ENCODE assay signal across 16 cellular contexts in genomic region chr6:7593234-7593633, GRCh38. TPM values are rescaled to one million over a fixed set of nuclear protein-coding genes. Genes with fewer than 3 reads are reported as not detected.
"Had no signal": no experiment of that assay in that cellular context is flagged by ENCODE, and none has a peak within 500 bp of the region (broad histone marks: within the 10 kb centered on the region; RNA-seq: fewer than 3 reads in every experiment).

No MANE protein-coding gene starts in this region.

- H3K9me3 ChIP-seq: prostate gland, right lobe of liver, suprapubic skin had no signal

- H3K27me3 Mint-ChIP-seq: activated B cell treated with CpG ODN at 0.5 μM for 24 hours; activated CD4-positive, alpha-beta T cell treated with anti-CD3 and anti-CD28 coated beads, Interleukin-2, amount 10 ng/mL, durations not matched to agents 7 days and 5 days; stimulated activated naive CD8-positive, alpha-beta T cell treated with anti-CD3 and anti-CD28 coated beads, Interleukin-15, Interleukin-2, amounts not matched to agents 100 ng/mL and 50 ng/mL, for 24 hours had no signal

- H3K4me3 Mint-ChIP-seq: activated B cell treated with CpG ODN at 0.5 μM for 24 hours; activated CD4-positive, alpha-beta T cell treated with anti-CD3 and anti-CD28 coated beads, Interleukin-2, amount 10 ng/mL, durations not matched to agents 7 days and 5 days; stimulated activated naive CD8-positive, alpha-beta T cell treated with anti-CD3 and anti-CD28 coated beads, Interleukin-15, Interleukin-2, amounts not matched to agents 100 ng/mL and 50 ng/mL, for 24 hours had no signal

- H3K27me3 ChIP-seq: right lobe of liver, suprapubic skin had no signal

- H3K27ac ChIP-seq: epithelial cell of prostate, prostate gland, right lobe of liver, suprapubic skin had no signal

- DNase-seq: activated B cell treated with CpG ODN at 0.5 μM for 24 hours; activated CD4-positive, alpha-beta T cell treated with anti-CD3 and anti-CD28 coated beads, Interleukin-2, amount 10 ng/mL, durations not matched to agents 7 days and 5 days; aorta; dermis blood vessel endothelial cell; foreskin melanocyte; mesenchymal stem cell; right lobe of liver; stimulated activated CD4-positive, alpha-beta T cell treated with anti-CD3 and anti-CD28 coated beads, Interleukin-4, amount 100 ng/mL, for 4 hours; stimulated activated CD8-positive, alpha-beta memory T cell treated with anti-CD3 and anti-CD28 coated beads, Interleukin-4, amount 100 ng/mL, for 48 hours; trophoblast cell had no signal

- H3K9me3 Mint-ChIP-seq: activated B cell treated with CpG ODN at 0.5 μM for 24 hours; activated CD4-positive, alpha-beta T cell treated with anti-CD3 and anti-CD28 coated beads, Interleukin-2, amount 10 ng/mL, durations not matched to agents 7 days and 5 days; stimulated activated naive CD8-positive, alpha-beta T cell treated with anti-CD3 and anti-CD28 coated beads, Interleukin-15, Interleukin-2, amounts not matched to agents 100 ng/mL and 50 ng/mL, for 24 hours had no signal

- H3K27ac Mint-ChIP-seq: activated B cell treated with CpG ODN at 0.5 μM for 24 hours; activated CD4-positive, alpha-beta T cell treated with anti-CD3 and anti-CD28 coated beads, Interleukin-2, amount 10 ng/mL, durations not matched to agents 7 days and 5 days; stimulated activated naive CD8-positive, alpha-beta T cell treated with anti-CD3 and anti-CD28 coated beads, Interleukin-15, Interleukin-2, amounts not matched to agents 100 ng/mL and 50 ng/mL, for 24 hours had no signal

RNA-seq across cellular contexts. Expression of gene DSP, which starts 51.8 kb away (rescaled TPM):
- total RNA-seq: fibroblast of lung; T-helper 2 cell treated with Interferon-gamma antibody and Interleukin-4, amounts not matched to agents 100 ng/mL and 5 ng/mL, for 36 hours had no signal
